11 cellular contexts compared by ENCODE assay signal in genomic region chr10:62019685-62020361, GRCh38.
DNase-seq lines count a peak whose midpoint lies in the region; ATAC-seq, FAIRE-seq and TF ChIP-seq lines count a peak whose summit lies in the region.
"Had no signal": no experiment of that assay in that cellular context is flagged by ENCODE, and none has a peak within 500 bp of the region (broad histone marks: within the 10 kb centered on the region; RNA-seq: fewer than 3 reads in every experiment).

No MANE protein-coding gene starts in this region.

- H2AFZ ChIP-seq in OCI-LY3 (ENCODE audit: low read depth, low read length): no peak overlapping the region
- H2AFZ ChIP-seq in H1 (ENCODE audit: low read length): peak overlapping the region; percentile 37; the same call in 1 of the 2 replicates

- H3K27ac ChIP-seq in CD4-positive, alpha-beta memory T cell (ENCODE audit: low read depth, low read length): no peak overlapping the region
- H3K27ac ChIP-seq in OCI-LY3 (ENCODE audit: low read length) (no peak overlapping the region), H1 (ENCODE audit: low read depth, low read length) (no peak overlapping the region), prostate gland (peak overlapping the region; percentile 76 to 77)

- TF ChIP-seq POLR2A in H1 (IDR thresholded peaks at IDR 0.05; ENCODE audit: control extremely low read depth in 1 of 2, low read depth in 2 of 2, low read length in 2 of 2): no peak
- TF ChIP-seq POLR2A in prostate gland (IDR thresholded peaks at IDR 0.05): no peak

- no peak overlapping the region for H3K23ac ChIP-seq in H1 (ENCODE audit: insufficient read length)

- peaks cover 0 to 2% (median 0%) of the 10 kb centered on the region in 8 donors for H3K9me3 Mint-ChIP-seq in CD4-positive, alpha-beta memory T cell

- H4K91ac ChIP-seq in H1 (replicated peaks; ENCODE audit: insufficient read length, low read length): no peak overlapping the region

- H3K27me3 Mint-ChIP-seq in CD4-positive, alpha-beta memory T cell: no peaks in the 10 kb centered on the region

- POLR2A ChIA-PET in CD4-positive, alpha-beta memory T cell (lab: Charles Lee; ENCODE audit: partially characterized antibody): interaction anchor here (0.8 to 4.0 kb wide), 10 partner anchors 12 to 120 kb away, joined by 3 to 15 read pairs (median 4); no protein-coding TSS in a partner anchor
- POLR2A ChIA-PET in H1 (lab: Charles Lee; ENCODE audit: partially characterized antibody): no interaction called here

- TF ChIP-seq RAD21 in H1 (IDR thresholded peaks at IDR 0.05 in 1 of 2, conservative IDR thresholded peaks at IDR 0.05 in 1 of 2; ENCODE audit: low read depth in 2 of 2, low read length in 2 of 2): no peak

- H2BK5ac ChIP-seq in H1 (ENCODE audit: low read depth, low read length): no peak overlapping the region

- H2BK20ac ChIP-seq in H1 (ENCODE audit: low read length): no peak overlapping the region

- no peak for TF ChIP-seq EP300 in H1 (IDR thresholded peaks at IDR 0.05; ENCODE audit: borderline replicate concordance in 1 of 2, low read depth in 2 of 2, low read length in 2 of 2)

- peaks cover 74% of the 10 kb centered on the region for H3K4me1 ChIP-seq in CD4-positive, alpha-beta memory T cell (ENCODE audit: insufficient read depth, low read length)
- H3K4me1 ChIP-seq in OCI-LY3 (ENCODE audit: low read length): peaks cover 43% of the 10 kb centered on the region
- peaks cover 0 to 6% (median 4%) of the 10 kb centered on the region in 4 experiments; a peak in 4 of 7 replicates for H3K4me1 ChIP-seq in H1 (replicated peaks in 1 of 4; ENCODE audit: control insufficient read depth in 3 of 4, insufficient read depth in 4 of 4, low read length in 3 of 4)
- peaks cover 25% of the 10 kb centered on the region for H3K4me1 ChIP-seq in prostate gland (replicated peaks)

- H3K4me2 ChIP-seq in OCI-LY3 (ENCODE audit: low read length): peak overlapping the region; percentile 53; the same call in 1 of the 2 replicates
- H3K4me2 ChIP-seq in H1 (ENCODE audit: insufficient read depth in 1 of 2, low read depth in 2 of 2, low read length in 2 of 2): 0 out of 4 replicates have a peak overlapping the region, but pooled peaks of 1 of the 2 experiments have one; percentile 1

- peaks cover 48 to 88% (median 69%) of the 10 kb centered on the region in 4 donors for H3K4me1 Mint-ChIP-seq in CD4-positive, alpha-beta memory T cell

- H3K4me3 Mint-ChIP-seq in CD4-positive, alpha-beta memory T cell: peak overlapping the region in 6 of 8 donors; percentile 5 to 66 (median 18)

- H3K27me3 ChIP-seq in CD4-positive, alpha-beta memory T cell (ENCODE audit: insufficient read depth, low read length): no peaks in the 10 kb centered on the region
- H3K27me3 ChIP-seq in OCI-LY3 (ENCODE audit: low read depth, low read length) (no peaks in the 10 kb centered on the region), H1 (replicated peaks in 1 of 4; ENCODE audit: control insufficient read depth in 3 of 4, extremely low read depth in 1 of 4, insufficient read depth in 3 of 4, low read length in 3 of 4) (no peaks in the 10 kb centered on the region), prostate gland (replicated peaks; ENCODE audit: insufficient read depth) (no peaks in the 10 kb centered on the region)
- H3K27me3 ChIP-seq: body of pancreas had no signal

- WGBS in H1 (ENCODE audit: extremely low coverage in 1 of 2, insufficient coverage in 1 of 2, insufficient read length in 1 of 2, insufficient replicate concordance in 2 of 2, low coverage in 1 of 2, low lambda C conversion rate in 2 of 2, missing lambda C conversion rate in 1 of 2), 2 experiments: 48% methylated on average over 6 of the region's 6 CpGs; no CpG with 5 or more reads in 1 of the 2 experiments
- 37% methylated on average over 6 of the region's 6 CpGs for WGBS in prostate gland

- H3K79me1 ChIP-seq in H1 (ENCODE audit: low read depth, low read length): no peaks in the 10 kb centered on the region

- no peak overlapping the region for H4K8ac ChIP-seq in H1 (ENCODE audit: extremely low read depth, insufficient read depth, low read length)

- H3K36me3 Mint-ChIP-seq in CD4-positive, alpha-beta memory T cell: peaks cover 8% of the 10 kb centered on the region in 2 donors

- H3K56ac ChIP-seq in H1 (replicated peaks; ENCODE audit: insufficient read length, low read depth, low read length): no peak overlapping the region

- no peak for DNase-seq in CD4-positive, alpha-beta memory T cell
- no peak for DNase-seq in H1 (ENCODE audit: low read depth in 1 of 2, low spot score in 2 of 2)
- DNase-seq in prostate gland (ENCODE audit: low spot score): no peak
- no peak for DNase-seq in HT-29 (ENCODE audit: low spot score)
- DNase-seq in D721Med (ENCODE audit: insufficient read length, low spot score): no peak
- DNase-seq: body of pancreas; islet precursor cell; stimulated activated CD4-positive, alpha-beta T cell treated with anti-CD3 and anti-CD28 coated beads, Interleukin-4, amount 100 ng/mL, for 1 hour had no signal

- H3K4ac ChIP-seq in H1 (replicated peaks; ENCODE audit: insufficient read length, low read depth, low read length): no peak overlapping the region

- H3K79me2 ChIP-seq in OCI-LY3 (ENCODE audit: low read length) (no peaks in the 10 kb centered on the region), H1 (ENCODE audit: control insufficient read depth in 1 of 2, insufficient read depth in 2 of 2, low read length in 2 of 2) (no peaks in the 10 kb centered on the region)

- no peak overlapping the region for H2BK12ac ChIP-seq in H1 (ENCODE audit: low read depth, low read length)

- no peaks in the 10 kb centered on the region for H3K23me2 ChIP-seq in H1 (ENCODE audit: low read depth, low read length)

- ATAC-seq in GM18867 (IDR thresholded peaks at IDR 0.05; ENCODE audit: unreplicated experiment) (no peak), GM18519 (IDR thresholded peaks at IDR 0.05; ENCODE audit: low FRiP score, unreplicated experiment) (no peak)
- ATAC-seq: body of pancreas had no signal

- H3K27ac Mint-ChIP-seq in CD4-positive, alpha-beta memory T cell: peak overlapping the region in 4 of 7 donors; percentile 36 to 61 (median 40)

- H3K9me3 ChIP-seq in CD4-positive, alpha-beta memory T cell (ENCODE audit: control insufficient read depth in 1 of 2, low read length in 2 of 2): no peaks in the 10 kb centered on the region
- H3K9me3 ChIP-seq in OCI-LY3 (ENCODE audit: insufficient read depth, low read length): no peaks in the 10 kb centered on the region
- H3K9me3 ChIP-seq in H1 (ENCODE audit: insufficient read depth in 2 of 2, low read depth in 1 of 2, low read length in 1 of 2): no peaks in the 10 kb centered on the region
- no peaks in the 10 kb centered on the region for H3K9me3 ChIP-seq in prostate gland
- H3K9me3 ChIP-seq: body of pancreas had no signal

- H3K4me3 ChIP-seq in CD4-positive, alpha-beta memory T cell (ENCODE audit: low read length in 2 of 2): no peak overlapping the region
- 0 out of 2 replicates have a peak overlapping the region, but pooled peaks have one; percentile 2 for H3K4me3 ChIP-seq in OCI-LY3 (ENCODE audit: low read length)
- no peak overlapping the region for H3K4me3 ChIP-seq in H1 (ENCODE audit: extremely low read depth in 1 of 4, insufficient read depth in 2 of 4, low read depth in 3 of 4, low read length in 4 of 4)
- H3K4me3 ChIP-seq in prostate gland: no peak overlapping the region
- H3K4me3 ChIP-seq: body of pancreas had no signal

- H2AK5ac ChIP-seq in H1 (ENCODE audit: low read depth, low read length): no peak overlapping the region

- TF ChIP-seq CTCF in OCI-LY3 (IDR thresholded peaks at IDR 0.05; ENCODE audit: low read depth, low read length) (no peak), H1 (IDR thresholded peaks at IDR 0.05; ENCODE audit: control extremely low read depth in 1 of 3, insufficient read depth in 1 of 3, low read depth in 1 of 3, low read length in 3 of 3) (no peak), prostate gland (IDR thresholded peaks at IDR 0.05) (no peak), D721Med (IDR thresholded peaks at IDR 0.05; ENCODE audit: insufficient read depth, missing control alignments) (no peak)

- H3K9ac ChIP-seq in OCI-LY3 (ENCODE audit: low read length) (0 out of 2 replicates have a peak overlapping the region, but pooled peaks have one; percentile 12), H1 (replicated peaks in 1 of 4; ENCODE audit: extremely low read depth in 1 of 4, low read depth in 3 of 4, low read length in 3 of 4) (no peak overlapping the region)

- no peaks in the 10 kb centered on the region for H3K36me3 ChIP-seq in CD4-positive, alpha-beta memory T cell (ENCODE audit: insufficient read depth, low read length)
- H3K36me3 ChIP-seq in OCI-LY3 (replicated peaks; ENCODE audit: low read depth, low read length) (no peaks in the 10 kb centered on the region), H1 (ENCODE audit: control insufficient read depth in 2 of 4, insufficient read depth in 4 of 4, low read length in 3 of 4) (no peaks in the 10 kb centered on the region), prostate gland (no peaks in the 10 kb centered on the region)

- H3K18ac ChIP-seq in H1 (ENCODE audit: extremely low read depth, low read length): no peak overlapping the region

- FAIRE-seq in H1 (lab: Jason Lieb, UNC) (no peak), D721Med (lab: Jason Lieb, UNC) (no peak)

- no peaks in the 10 kb centered on the region for H4K20me1 ChIP-seq in OCI-LY3 (ENCODE audit: insufficient read depth, low read length)
- H4K20me1 ChIP-seq in H1 (replicated peaks in 1 of 2; ENCODE audit: control insufficient read depth in 1 of 2, insufficient read depth in 2 of 2, low read length in 2 of 2): no peaks in the 10 kb centered on the region

- H2BK15ac ChIP-seq in H1 (ENCODE audit: low read length): no peak overlapping the region

- no peak overlapping the region for H2BK120ac ChIP-seq in H1 (replicated peaks; ENCODE audit: low read depth, low read length)

- no peak overlapping the region for H4K5ac ChIP-seq in H1 (ENCODE audit: insufficient read length, low read depth, low read length)

- H3K14ac ChIP-seq in H1 (ENCODE audit: insufficient read length): no peak overlapping the region

- intact Hi-C loops in CD4-positive, alpha-beta memory T cell (cut with micrococcal nuclease): loop anchor here (1.0 to 5.0 kb wide), 3 partner anchors 15 to 33 kb away; no protein-coding TSS in a partner anchor
- intact Hi-C loops in prostate gland (cut with DNase I): no loop called here

- CTCF ChIA-PET in CD4-positive, alpha-beta memory T cell (lab: Charles Lee; ENCODE audit: partially characterized antibody): interaction anchor here (1.0 to 10.8 kb wide), 5 partner anchors 18 to 225 kb away, joined by 3 to 76 read pairs (median 6); no protein-coding TSS in a partner anchor
- CTCF ChIA-PET in H1 (lab: Charles Lee; ENCODE audit: partially characterized antibody): interaction anchor here (1.2 to 1.4 kb wide), 5 partner anchors 10 to 225 kb away, joined by 3 to 4 read pairs (median 3); no protein-coding TSS in a partner anchor

TF ChIP-seq in H1, 55 proteins besides CTCF, POLR2A, EP300 and RAD21 (continues in another document):
- TF ChIP-seq SUZ12 (IDR thresholded peaks at IDR 0.05; ENCODE audit: low read length) (no peak), POLR2AphosphoS5 (IDR thresholded peaks at IDR 0.05; ENCODE audit: low read depth, low read length) (no peak), POU5F1 (IDR thresholded peaks at IDR 0.05; ENCODE audit: low read depth, low read length) (no peak)

Comparison
In these comparisons a context has a peak if more than half of its experiments do, and no peak if none do; other contexts are left out.
1. H3K27ac ChIP-seq: peak in prostate gland (2 of 2); none in CD4-positive, alpha-beta memory T cell (single experiment), OCI-LY3 (single experiment) and H1 (single experiment).